ENCODE assay signal across 3 cellular contexts in genomic region chr4:101322743-101323142, GRCh38.
TF ChIP-seq lines count a peak whose summit lies in the region.

No MANE protein-coding gene starts in this region.

TF ChIP-seq in HepG2, 621 proteins besides CTCF, POLR2A, EP300 and RAD21:
- TF ChIP-seq MAFF (IDR thresholded peaks at IDR 0.05; ENCODE audit: low read depth, low read length) = peak; percentile 71; the same call in 1 of the 2 replicates
- TF ChIP-seq MAFK (conservative IDR thresholded peaks at IDR 0.05 in 1 of 2, IDR thresholded peaks at IDR 0.05 in 1 of 2; ENCODE audit: low read length in 2 of 2) = peak; percentile 67 to 87
- TF ChIP-seq, protein P1, sequence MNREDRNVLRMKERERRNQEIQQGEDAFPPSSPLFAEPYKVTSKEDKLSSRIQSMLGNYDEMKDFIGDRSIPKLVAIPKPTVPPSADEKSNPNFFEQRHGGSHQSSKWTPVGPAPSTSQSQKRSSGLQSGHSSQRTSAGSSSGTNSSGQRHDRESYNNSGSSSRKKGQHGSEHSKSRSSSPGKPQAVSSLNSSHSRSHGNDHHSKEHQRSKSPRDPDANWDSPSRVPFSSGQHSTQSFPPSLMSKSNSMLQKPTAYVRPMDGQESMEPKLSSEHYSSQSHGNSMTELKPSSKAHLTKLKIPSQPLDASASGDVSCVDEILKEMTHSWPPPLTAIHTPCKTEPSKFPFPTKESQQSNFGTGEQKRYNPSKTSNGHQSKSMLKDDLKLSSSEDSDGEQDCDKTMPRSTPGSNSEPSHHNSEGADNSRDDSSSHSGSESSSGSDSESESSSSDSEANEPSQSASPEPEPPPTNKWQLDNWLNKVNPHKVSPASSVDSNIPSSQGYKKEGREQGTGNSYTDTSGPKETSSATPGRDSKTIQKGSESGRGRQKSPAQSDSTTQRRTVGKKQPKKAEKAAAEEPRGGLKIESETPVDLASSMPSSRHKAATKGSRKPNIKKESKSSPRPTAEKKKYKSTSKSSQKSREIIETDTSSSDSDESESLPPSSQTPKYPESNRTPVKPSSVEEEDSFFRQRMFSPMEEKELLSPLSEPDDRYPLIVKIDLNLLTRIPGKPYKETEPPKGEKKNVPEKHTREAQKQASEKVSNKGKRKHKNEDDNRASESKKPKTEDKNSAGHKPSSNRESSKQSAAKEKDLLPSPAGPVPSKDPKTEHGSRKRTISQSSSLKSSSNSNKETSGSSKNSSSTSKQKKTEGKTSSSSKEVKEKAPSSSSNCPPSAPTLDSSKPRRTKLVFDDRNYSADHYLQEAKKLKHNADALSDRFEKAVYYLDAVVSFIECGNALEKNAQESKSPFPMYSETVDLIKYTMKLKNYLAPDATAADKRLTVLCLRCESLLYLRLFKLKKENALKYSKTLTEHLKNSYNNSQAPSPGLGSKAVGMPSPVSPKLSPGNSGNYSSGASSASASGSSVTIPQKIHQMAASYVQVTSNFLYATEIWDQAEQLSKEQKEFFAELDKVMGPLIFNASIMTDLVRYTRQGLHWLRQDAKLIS (CRISPR knock-in tag; IDR thresholded peaks at IDR 0.05) = no peak

TF ChIP-seq in IMR-90, 13 proteins besides CTCF, POLR2A, EP300 and RAD21:
- TF ChIP-seq SMC3 (IDR thresholded peaks at IDR 0.05; ENCODE audit: low read depth, low read length) (no peak), RCOR1 (IDR thresholded peaks at IDR 0.05; ENCODE audit: insufficient replicate concordance, low read length) (no peak), MAFK (IDR thresholded peaks at IDR 0.05; ENCODE audit: low read depth, low read length) (peak; percentile 79)

TF ChIP-seq in K562, 482 proteins besides CTCF, POLR2A, EP300 and RAD21:
- TF ChIP-seq ZNF316 (IDR thresholded peaks at IDR 0.05) = peak; percentile 28; the same call in 1 of the 2 replicates
- no peak for TF ChIP-seq RBM39 (optimal IDR thresholded peaks at IDR 0.05; ENCODE audit: low read depth, low read length)
- no peak for TF ChIP-seq KAT2B (IDR thresholded peaks at IDR 0.05; ENCODE audit: low read depth, low read length)
